Comparison of ENCODE assay signal across 1 cellular context in genomic region chr14:104153399-104153765, GRCh38. TPM values are rescaled to one million over a fixed set of nuclear protein-coding genes. Genes with fewer than 3 reads are reported as not detected.
"Had no signal": no experiment of that assay in that cellular context is flagged by ENCODE, and none has a peak within 500 bp of the region (broad histone marks: within the 10 kb centered on the region; RNA-seq: fewer than 3 reads in every experiment).

No MANE protein-coding gene starts in this region.

RNA-seq across cellular contexts. Expression of gene KIF26A, which starts 15.0 kb away (rescaled TPM):
- polyA plus RNA-seq: GM12878 had no signal
